Comparison of ENCODE assay signal across 30 cellular contexts in genomic region chr4:154407483-154407882, GRCh38.
"Had no signal": no experiment of that assay in that cellular context is flagged by ENCODE, and none has a peak within 500 bp of the region (broad histone marks: within the 10 kb centered on the region; RNA-seq: fewer than 3 reads in every experiment).

No MANE protein-coding gene starts in this region.

- DNase-seq: activated CD4-positive, alpha-beta memory T cell treated with anti-CD3 and anti-CD28 coated beads, Interleukin-2, amount 10 ng/mL, durations not matched to agents 7 days and 5 days; activated CD4-positive, alpha-beta T cell treated with anti-CD3 and anti-CD28 coated beads for 1 hour; activated CD4-positive, alpha-beta T cell treated with anti-CD3 and anti-CD28 coated beads for 4 hours; activated CD4-positive, alpha-beta T cell treated with anti-CD3 and anti-CD28 coated beads, Interleukin-2, amount 10 ng/mL, durations not matched to agents 7 days and 5 days; activated CD4-positive, alpha-beta T cell treated with anti-CD3 and anti-CD28 coated beads, Interleukin-2, amount 50 U/mL, for 4 hours; activated CD8-positive, alpha-beta memory T cell treated with anti-CD3 and anti-CD28 coated beads, Interleukin-2, amount 50 U/mL, for 48 hours; activated gamma-delta T cell; activated naive CD4-positive, alpha-beta T cell; activated naive CD4-positive, alpha-beta T cell treated with anti-CD3 and anti-CD28 coated beads, Interleukin-2, amount 10 ng/mL, durations not matched to agents 7 days and 5 days; activated naive CD8-positive, alpha-beta T cell treated with anti-CD3 and anti-CD28 coated beads, Interleukin-2, amount 10 ng/mL, durations not matched to agents 7 days and 5 days; activated T-cell treated with anti-CD3 and anti-CD28 coated beads for 4 hours; activated T-cell treated with anti-CD3 and anti-CD28 coated beads, Interleukin-2, amount 50 U/mL, for 24 hours; activated T-cell treated with anti-CD3 and anti-CD28 coated beads, Interleukin-2, amount 50 U/mL, for 72 hours; central memory CD4-positive, alpha-beta T cell; cerebellar nuclear complex; colonic mucosa; effector CD8-positive, alpha-beta T cell; esophagus squamous epithelium; foreskin melanocyte; T-helper 1 cell; T-helper 17 cell; T1000; WERI-Rb-1 had no signal

- H3K36me3 ChIP-seq: ascending aorta, breast epithelium, cardiac muscle cell, colonic mucosa, esophagus squamous epithelium, gastroesophageal sphincter, WERI-Rb-1 had no signal

- H3K4me3 ChIP-seq: ascending aorta, breast epithelium, cardiac muscle cell, colonic mucosa, esophagus squamous epithelium, gastroesophageal sphincter had no signal

- H3K4me1 Mint-ChIP-seq: brain, T-helper 17 cell had no signal

- H3K36me3 Mint-ChIP-seq: activated naive CD4-positive, alpha-beta T cell treated with anti-CD3 and anti-CD28 coated beads, Interleukin-2, amount 10 ng/mL, durations not matched to agents 7 days and 5 days; activated naive CD8-positive, alpha-beta T cell treated with anti-CD3 and anti-CD28 coated beads, Interleukin-2, amount 10 ng/mL, durations not matched to agents 7 days and 5 days; brain had no signal

- H3K27ac Mint-ChIP-seq: activated CD4-positive, alpha-beta memory T cell treated with anti-CD3 and anti-CD28 coated beads, Interleukin-2, amount 10 ng/mL, durations not matched to agents 7 days and 5 days; activated CD4-positive, alpha-beta T cell treated with anti-CD3 and anti-CD28 coated beads, Interleukin-2, amount 10 ng/mL, durations not matched to agents 7 days and 5 days; activated naive CD4-positive, alpha-beta T cell treated with anti-CD3 and anti-CD28 coated beads, Interleukin-2, amount 10 ng/mL, durations not matched to agents 7 days and 5 days; activated naive CD4-positive, alpha-beta T cell treated with anti-CD3 and anti-CD28 coated beads, Interleukin-2, amount 50 U/mL, for 72 hours; activated naive CD8-positive, alpha-beta T cell treated with anti-CD3 and anti-CD28 coated beads, Interleukin-2, amount 10 ng/mL, durations not matched to agents 7 days and 5 days; activated T-cell treated with anti-CD3 and anti-CD28 coated beads, Interleukin-2, amount 50 U/mL, for 24 hours; activated T-cell treated with anti-CD3 and anti-CD28 coated beads, Interleukin-2, amount 50 U/mL, for 72 hours; brain; T-helper 17 cell; T-helper 2 cell treated with Interferon-gamma antibody and Interleukin-4, amounts not matched to agents 5 μg/mL and 100 μg/mL, for 36 hours had no signal

- ATAC-seq: activated naive CD4-positive, alpha-beta T cell treated with anti-CD3 and anti-CD28 coated beads, Interleukin-2, amount 50 U/mL, for 72 hours; activated T-cell treated with anti-CD3 and anti-CD28 coated beads, Interleukin-2, amount 50 U/mL, for 72 hours; gastroesophageal sphincter; T-helper 17 cell had no signal

- H3K4me1 ChIP-seq: ascending aorta, breast epithelium, colonic mucosa, esophagus squamous epithelium, gastroesophageal sphincter had no signal

- H3K9me3 ChIP-seq: breast epithelium, colonic mucosa, esophagus squamous epithelium, gastroesophageal sphincter had no signal

- H3K9me3 Mint-ChIP-seq: activated CD4-positive, alpha-beta memory T cell treated with anti-CD3 and anti-CD28 coated beads, Interleukin-2, amount 10 ng/mL, durations not matched to agents 7 days and 5 days; activated CD4-positive, alpha-beta T cell treated with anti-CD3 and anti-CD28 coated beads, Interleukin-2, amount 10 ng/mL, durations not matched to agents 7 days and 5 days; activated naive CD4-positive, alpha-beta T cell treated with anti-CD3 and anti-CD28 coated beads, Interleukin-2, amount 10 ng/mL, durations not matched to agents 7 days and 5 days; activated naive CD8-positive, alpha-beta T cell treated with anti-CD3 and anti-CD28 coated beads, Interleukin-2, amount 10 ng/mL, durations not matched to agents 7 days and 5 days; T-helper 2 cell treated with Interferon-gamma antibody and Interleukin-4, amounts not matched to agents 5 μg/mL and 100 μg/mL, for 36 hours had no signal

- H3K4me3 Mint-ChIP-seq: activated CD4-positive, alpha-beta memory T cell treated with anti-CD3 and anti-CD28 coated beads, Interleukin-2, amount 10 ng/mL, durations not matched to agents 7 days and 5 days; activated CD4-positive, alpha-beta T cell treated with anti-CD3 and anti-CD28 coated beads, Interleukin-2, amount 10 ng/mL, durations not matched to agents 7 days and 5 days; activated naive CD4-positive, alpha-beta T cell treated with anti-CD3 and anti-CD28 coated beads, Interleukin-2, amount 10 ng/mL, durations not matched to agents 7 days and 5 days; activated naive CD8-positive, alpha-beta T cell treated with anti-CD3 and anti-CD28 coated beads, Interleukin-2, amount 10 ng/mL, durations not matched to agents 7 days and 5 days; activated T-cell treated with anti-CD3 and anti-CD28 coated beads, Interleukin-2, amount 50 U/mL, for 24 hours; activated T-cell treated with anti-CD3 and anti-CD28 coated beads, Interleukin-2, amount 50 U/mL, for 72 hours; brain; T-helper 17 cell; T-helper 2 cell treated with Interferon-gamma antibody and Interleukin-4, amounts not matched to agents 5 μg/mL and 100 μg/mL, for 36 hours had no signal
